10 cellular contexts compared by ENCODE assay signal in genomic region chr20:33423141-33423834, GRCh38. TPM values are rescaled to one million over a fixed set of nuclear protein-coding genes. Genes with fewer than 3 reads are reported as not detected.
DNase-seq lines count a peak whose midpoint lies in the region; ATAC-seq lines count a peak whose summit lies in the region.
"Had no signal": no experiment of that assay in that cellular context is flagged by ENCODE, and none has a peak within 500 bp of the region (broad histone marks: within the 10 kb centered on the region; RNA-seq: fewer than 3 reads in every experiment).

No MANE protein-coding gene starts in this region.

- H3K27ac ChIP-seq in angular gyrus (ENCODE audit: low read depth, low read length) (peak overlapping the region; percentile 42), right cardiac atrium (ENCODE audit: low read length) (peak overlapping the region; percentile 98)

- no peaks in the 10 kb centered on the region for H3K9me3 ChIP-seq in right cardiac atrium (ENCODE audit: control insufficient read depth, low read length)

- DNase-seq in HCEC 1CT (peak; percentile 79), right cardiac atrium (peak; percentile 89 to 92 (median 91)), stromal cell of bone marrow (ENCODE audit: low read depth) (peak; percentile 84), superior temporal gyrus (ENCODE audit: extremely low spot score) (no peak), NCI-H187 (lab: John Stamatoyannopoulos, UW) (no peak), NCI-H82 (lab: John Stamatoyannopoulos, UW) (no peak), NCI-H1092 (lab: John Stamatoyannopoulos, UW) (no peak)
- DNase-seq: activated B cell treated with CpG ODN at 0.5 μM for 24 hours; naive thymus-derived CD8-positive, alpha-beta T cell had no signal

- no peak overlapping the region for H3K4me3 ChIP-seq in right cardiac atrium (ENCODE audit: low read length)

- H3K27me3 ChIP-seq in right cardiac atrium (ENCODE audit: control insufficient read depth, insufficient read depth): no peaks in the 10 kb centered on the region

- intact Hi-C loops in right cardiac atrium (cut with DNase I): no loop called here

- 26% methylated on average over 7 of the region's 7 CpGs for WGBS in right cardiac atrium

- ATAC-seq in right cardiac atrium: peak; percentile 86 to 91
- ATAC-seq: naive thymus-derived CD8-positive, alpha-beta T cell had no signal

- H3K4me1 ChIP-seq in right cardiac atrium (ENCODE audit: control insufficient read depth, insufficient read depth, low read length): peaks cover 9% of the 10 kb centered on the region

RNA-seq across cellular contexts. Expression of gene SNTA1, which starts 20.3 kb away (rescaled TPM):
- total RNA-seq in right cardiac atrium: 100 to 1,000 TPM; 160 to 207 (median 170) TPM
- 221 TPM for polyA plus RNA-seq in right cardiac atrium

RNA-seq across cellular contexts. Expression of gene CDK5RAP1, which starts 22.0 kb away (rescaled TPM):
- 10 to 100 TPM; 22.4 to 27.0 (median 24.6) TPM for total RNA-seq in right cardiac atrium
- 26.0 TPM for polyA plus RNA-seq in right cardiac atrium

Comparison
In these comparisons a context has a peak if more than half of its experiments do, and no peak if none do; other contexts are left out.
1. DNase-seq: peak in HCEC 1CT (single experiment), right cardiac atrium (3 of 3) and stromal cell of bone marrow (single experiment); none in superior temporal gyrus (single experiment), NCI-H187 (0 of 2), NCI-H82 (single experiment) and NCI-H1092 (single experiment).